ENCODE assay signal across 9 cellular contexts in genomic region chr1:207404849-207405525, GRCh38. TPM values are rescaled to one million over a fixed set of nuclear protein-coding genes. Genes with fewer than 3 reads are reported as not detected.
DNase-seq lines count a peak whose midpoint lies in the region; ATAC-seq, FAIRE-seq and TF ChIP-seq lines count a peak whose summit lies in the region.
"Had no signal": no experiment of that assay in that cellular context is flagged by ENCODE, and none has a peak within 500 bp of the region (broad histone marks: within the 10 kb centered on the region; RNA-seq: fewer than 3 reads in every experiment).

No MANE protein-coding gene starts in this region.

- H3K9me3 Mint-ChIP-seq in activated CD8-positive, alpha-beta memory T cell treated with anti-CD3 and anti-CD28 coated beads, Interleukin-2, amount 10 ng/mL, durations not matched to agents 7 days and 5 days (ENCODE audit: low read depth): no peaks in the 10 kb centered on the region

- H3K4me3 Mint-ChIP-seq in activated CD8-positive, alpha-beta memory T cell treated with anti-CD3 and anti-CD28 coated beads, Interleukin-2, amount 10 ng/mL, durations not matched to agents 7 days and 5 days: no peak overlapping the region
- H3K4me3 Mint-ChIP-seq: activated naive CD8-positive, alpha-beta T cell had no signal

- no peak overlapping the region for H2AFZ ChIP-seq in mammary epithelial cell (ENCODE audit: low read depth, low read length)

- intact Hi-C loops in mammary epithelial cell (cut with micrococcal nuclease): loop anchor here (1.0 to 5.0 kb wide), 6 partner anchors 84 to 321 kb away; partner anchors contain the start of gene CD55
- intact Hi-C loops in tibial artery (cut with DNase I; ENCODE audit: low total_unique reads): loop anchor here (5.0 kb wide), 1 partner anchor 323 kb away; no protein-coding TSS in a partner anchor

- BruUV-seq in mammary epithelial cell (replicated peaks; lab: Mats Ljungman, UMichigan): no TSS peak

- H3K4me1 ChIP-seq in mammary epithelial cell (ENCODE audit: insufficient read depth, low read length) (no peaks in the 10 kb centered on the region), tibial artery (no peaks in the 10 kb centered on the region)

- H3K4me1 Mint-ChIP-seq in activated CD8-positive, alpha-beta memory T cell treated with anti-CD3 and anti-CD28 coated beads, Interleukin-2, amount 10 ng/mL, durations not matched to agents 7 days and 5 days: peaks cover 16% of the 10 kb centered on the region

- TF ChIP-seq CTCF in mammary epithelial cell (conservative IDR thresholded peaks at IDR 0.05 in 1 of 2, IDR thresholded peaks at IDR 0.05 in 1 of 2; ENCODE audit: extremely low read depth in 1 of 2, insufficient read depth in 1 of 2, low read depth in 1 of 2, low read length in 2 of 2) (peak; percentile 71 to 76), tibial artery (IDR thresholded peaks at IDR 0.05) (peak; percentile 62 to 66)

- CTCF ChIA-PET in activated CD8-positive, alpha-beta memory T cell treated with anti-CD3 and anti-CD28 coated beads, Interleukin-2, amount 10 ng/mL, durations not matched to agents 7 days and 5 days (lab: Charles Lee): interaction anchor here (0.6 to 3.4 kb wide), 33 partner anchors 9 to 419 kb away, joined by 3 to 47 read pairs (median 4); partner anchors contain the start of genes C4BPB, CD55, CR1 and PFKFB2
- CTCF ChIA-PET in mammary epithelial cell (lab: Charles Lee; ENCODE audit: low non-redundant PET): interaction anchor here (0.7 to 1.2 kb wide), 5 partner anchors 43 to 321 kb away, joined by 4 to 11 read pairs (median 7); partner anchors contain the start of gene CD55

- no peaks in the 10 kb centered on the region for H4K20me1 ChIP-seq in mammary epithelial cell (ENCODE audit: insufficient read depth, low read length)

- H3K27ac ChIP-seq in mammary epithelial cell (ENCODE audit: insufficient read depth, low read depth, low read length) (no peak overlapping the region), tibial artery (no peak overlapping the region)

- no peak overlapping the region for H3K4me2 ChIP-seq in mammary epithelial cell (ENCODE audit: insufficient read depth, low read depth, low read length)

- no peak overlapping the region for H3K27ac Mint-ChIP-seq in activated CD8-positive, alpha-beta memory T cell treated with anti-CD3 and anti-CD28 coated beads, Interleukin-2, amount 10 ng/mL, durations not matched to agents 7 days and 5 days
- H3K27ac Mint-ChIP-seq: activated naive CD8-positive, alpha-beta T cell had no signal

- WGBS in mammary epithelial cell (ENCODE audit: low coverage, missing lambda C conversion rate): 79% methylated on average over 5 of the region's 6 CpGs

- H3K4me3 ChIP-seq in mammary epithelial cell (replicated peaks in 1 of 3; ENCODE audit: insufficient read depth in 1 of 3, low read depth in 2 of 3, low read length in 3 of 3) (no peak overlapping the region), tibial artery (no peak overlapping the region)

- dilution Hi-C loops in mammary epithelial cell (cut with HindIII; ENCODE audit: low sequenced_read_pairs): loop anchor here (5.0 kb wide), 1 partner anchor 323 kb away; no protein-coding TSS in a partner anchor

- H3K79me2 ChIP-seq in mammary epithelial cell (ENCODE audit: insufficient read depth, low read length): no peaks in the 10 kb centered on the region

- H3K9me3 ChIP-seq in mammary epithelial cell (replicated peaks; ENCODE audit: insufficient read depth, low read length): no peaks in the 10 kb centered on the region
- H3K9me3 ChIP-seq in tibial artery: no peaks in the 10 kb centered on the region

- no peak for DNase-seq in activated CD8-positive, alpha-beta memory T cell treated with anti-CD3 and anti-CD28 coated beads, Interleukin-2, amount 10 ng/mL, durations not matched to agents 7 days and 5 days
- DNase-seq in activated CD8-positive, alpha-beta memory T cell treated with anti-CD3 and anti-CD28 coated beads, Interleukin-2, amount 50 U/mL, for 48 hours: no peak
- peak; percentile 67 for DNase-seq in HTR-8/SVneo (ENCODE audit: insufficient read length, low spot score)
- peak; percentile 21 to 72 for DNase-seq in NOMO-1 (lab: John Stamatoyannopoulos, UW; ENCODE audit: unreplicated experiment in 2 of 2)
- DNase-seq in mammary epithelial cell: peak; percentile 52
- peak; percentile 61 for DNase-seq in kidney glomerular epithelial cell (lab: John Stamatoyannopoulos, UW)
- no peak for DNase-seq in tibial artery

- H3K36me3 ChIP-seq in mammary epithelial cell (ENCODE audit: insufficient read depth, low read length) (no peaks in the 10 kb centered on the region), tibial artery (no peaks in the 10 kb centered on the region)

- in situ Hi-C loops in mammary epithelial cell (cut with MboI; ENCODE audit: low sequenced_read_pairs in 2 of 2): loop anchor here (5.0 to 10.0 kb wide), 5 partner anchors 92 to 330 kb away; partner anchors contain the start of gene CR1 (in 1 of the 2)

- no peaks in the 10 kb centered on the region for H3K27me3 Mint-ChIP-seq in activated CD8-positive, alpha-beta memory T cell treated with anti-CD3 and anti-CD28 coated beads, Interleukin-2, amount 10 ng/mL, durations not matched to agents 7 days and 5 days
- H3K27me3 Mint-ChIP-seq: activated naive CD8-positive, alpha-beta T cell had no signal

- H3K27me3 ChIP-seq in mammary epithelial cell (ENCODE audit: insufficient read depth, low read length) (no peaks in the 10 kb centered on the region), tibial artery (no peaks in the 10 kb centered on the region)

- no peaks in the 10 kb centered on the region for H3K36me3 Mint-ChIP-seq in activated CD8-positive, alpha-beta memory T cell treated with anti-CD3 and anti-CD28 coated beads, Interleukin-2, amount 10 ng/mL, durations not matched to agents 7 days and 5 days
- H3K36me3 Mint-ChIP-seq: activated naive CD8-positive, alpha-beta T cell had no signal

- peak; percentile 86 for ATAC-seq in activated CD8-positive, alpha-beta memory T cell treated with anti-CD3 and anti-CD28 coated beads, Interleukin-2, amount 10 ng/mL, durations not matched to agents 7 days and 5 days
- ATAC-seq in HG02884 (IDR thresholded peaks at IDR 0.05; ENCODE audit: unreplicated experiment): no peak

- FAIRE-seq in HTR-8/SVneo (lab: Jason Lieb, UNC): no peak

- no peak overlapping the region for H3K9ac ChIP-seq in mammary epithelial cell (ENCODE audit: insufficient read depth, low read length)

RNA-seq across cellular contexts. Expression of gene CR2, which starts 49.1 kb away (rescaled TPM):
- total RNA-seq in activated CD8-positive, alpha-beta memory T cell treated with anti-CD3 and anti-CD28 coated beads, Interleukin-2, amount 10 ng/mL, durations not matched to agents 7 days and 5 days: not detected
- under 1 TPM in 1 of 2 donors, not detected in 1; 0.17 TPM for total RNA-seq in mammary epithelial cell
- 0.01 TPM for polyA plus RNA-seq in mammary epithelial cell
- polyA minus RNA-seq in mammary epithelial cell: not detected

Comparison
In these comparisons a context has a peak if more than half of its experiments do, and no peak if none do; other contexts are left out.
1. DNase-seq: peak in HTR-8/SVneo (single experiment), NOMO-1 (2 of 2), mammary epithelial cell (single experiment) and kidney glomerular epithelial cell (single experiment); none in activated CD8-positive, alpha-beta memory T cell treated with anti-CD3 and anti-CD28 coated beads, Interleukin-2, amount 10 ng/mL, durations not matched to agents 7 days and 5 days (single experiment), activated CD8-positive, alpha-beta memory T cell treated with anti-CD3 and anti-CD28 coated beads, Interleukin-2, amount 50 U/mL, for 48 hours (single experiment) and tibial artery (0 of 2).